In the genomic region with DNA sequence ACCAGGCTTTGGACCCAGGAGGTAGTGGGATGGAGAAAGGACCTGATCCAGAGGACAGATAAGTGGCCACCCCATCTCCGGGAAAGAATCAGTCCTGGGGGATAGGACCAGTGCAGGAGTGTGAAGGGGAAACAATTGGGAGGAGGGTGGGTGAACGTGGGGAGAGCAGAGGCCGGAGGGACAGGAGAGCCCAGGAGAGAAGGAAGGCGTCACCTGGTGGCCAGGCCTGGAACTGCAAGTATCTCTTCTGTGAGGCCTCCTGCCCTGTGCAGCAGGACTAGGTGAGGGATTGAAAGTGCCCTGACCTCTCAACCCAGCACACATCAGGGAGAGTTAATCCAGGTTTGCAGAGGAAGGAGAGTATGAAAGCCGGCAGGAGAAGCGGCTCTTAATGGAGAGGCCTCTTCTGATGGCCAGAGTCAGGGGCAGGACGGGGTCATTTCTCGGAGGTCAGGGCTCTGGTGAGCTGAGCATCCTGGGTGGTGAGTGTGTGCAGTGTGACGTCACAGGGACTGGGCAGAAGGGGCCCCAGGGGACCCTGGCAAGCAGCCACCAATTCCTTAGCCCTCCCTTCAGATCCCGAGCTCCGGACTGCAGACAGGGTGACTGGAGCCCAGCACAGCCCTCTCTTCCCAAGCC, we compare ENCODE assay signal across 9 cellular contexts. TPM values are rescaled to one million over a fixed set of nuclear protein-coding genes. Genes with fewer than 3 reads are reported as not detected.
A peak's percentile ranks its signal among the peaks of the same experiment; 100 is the strongest.
DNase-seq lines count a peak whose midpoint lies in the region; ATAC-seq, FAIRE-seq and TF ChIP-seq lines count a peak whose summit lies in the region.
"Had no signal": no experiment of that assay in that cellular context is flagged by ENCODE, and none has a peak within 500 bp of the region (broad histone marks: within the 10 kb centered on the region; RNA-seq: fewer than 3 reads in every experiment).

No MANE protein-coding gene starts in this region.

- DNase-seq in Daoy (ENCODE audit: low read depth): peak; percentile 80
- peak; percentile 75 for DNase-seq in KBM-7
- peak; percentile 63 for DNase-seq in RCC 7860 (ENCODE audit: low spot score)
- peak; percentile 52 for DNase-seq in activated T-helper 1 cell treated with anti-CD3 and anti-CD28 coated beads, Interleukin-12 subunit alpha, Interleukin-12 subunit beta, Interleukin-2, Interleukin-4 antibody, amounts not matched to agents 30 ng/mL and 10 ng/mL and 1 ng/mL, durations not matched to agents 14 hours and 24 hours and 36 hours (ENCODE audit: low spot score)
- peak; percentile 64 for DNase-seq in fibroblast of the conjunctiva (ENCODE audit: low read depth)
- peak; percentile 81 for DNase-seq in superior temporal gyrus (ENCODE audit: extremely low spot score)

- no peak overlapping the region for H3K27ac Mint-ChIP-seq in activated T-helper 1 cell treated with anti-CD3 and anti-CD28 coated beads, Interleukin-12 subunit alpha, Interleukin-12 subunit beta, Interleukin-2, Interleukin-4 antibody, amounts not matched to agents 30 ng/mL and 10 ng/mL and 1 ng/mL, durations not matched to agents 14 hours and 24 hours and 36 hours
- H3K27ac Mint-ChIP-seq: dendritic cell treated with granulocyte-macrophage colony-stimulating factor and Interleukin-4, amounts not matched to agents 40 ng/mL and 50 ng/mL, for 4 days had no signal

- no peak for FAIRE-seq in RCC 7860 (lab: Jason Lieb, UNC)

- in situ Hi-C loops in KBM-7 (cut with MboI; ENCODE audit: low pct_unique_long_range_greater_than_20kb, low sequenced_read_pairs): no loop called here

- intact Hi-C loops in activated T-helper 1 cell treated with anti-CD3 and anti-CD28 coated beads, Interleukin-12 subunit alpha, Interleukin-12 subunit beta, Interleukin-2, Interleukin-4 antibody, amounts not matched to agents 30 ng/mL and 10 ng/mL and 1 ng/mL, durations not matched to agents 14 hours and 24 hours and 36 hours (cut with micrococcal nuclease): loop anchor here (1.0 kb wide), 1 partner anchor 154 kb away; no protein-coding TSS in a partner anchor

- no peaks in the 10 kb centered on the region for H3K9me3 ChIP-seq in neutrophil

- H3K4me1 ChIP-seq in neutrophil (ENCODE audit: control insufficient read depth in 1 of 2, insufficient read depth in 1 of 2, low read depth in 1 of 2, low read length in 1 of 2): no peaks in the 10 kb centered on the region

- no peak overlapping the region for H3K4me3 ChIP-seq in neutrophil (ENCODE audit: low read depth in 1 of 2, low read length in 1 of 2)

- H3K36me3 Mint-ChIP-seq in activated T-helper 1 cell treated with anti-CD3 and anti-CD28 coated beads, Interleukin-12 subunit alpha, Interleukin-12 subunit beta, Interleukin-2, Interleukin-4 antibody, amounts not matched to agents 30 ng/mL and 10 ng/mL and 1 ng/mL, durations not matched to agents 14 hours and 24 hours and 36 hours (ENCODE audit: low read depth): no peaks in the 10 kb centered on the region

- H3K9me3 Mint-ChIP-seq in activated T-helper 1 cell treated with anti-CD3 and anti-CD28 coated beads, Interleukin-12 subunit alpha, Interleukin-12 subunit beta, Interleukin-2, Interleukin-4 antibody, amounts not matched to agents 30 ng/mL and 10 ng/mL and 1 ng/mL, durations not matched to agents 14 hours and 24 hours and 36 hours: no peaks in the 10 kb centered on the region
- H3K9me3 Mint-ChIP-seq: dendritic cell treated with granulocyte-macrophage colony-stimulating factor and Interleukin-4, amounts not matched to agents 40 ng/mL and 50 ng/mL, for 4 days had no signal

- no peak overlapping the region for H3K4me3 Mint-ChIP-seq in activated T-helper 1 cell treated with anti-CD3 and anti-CD28 coated beads, Interleukin-12 subunit alpha, Interleukin-12 subunit beta, Interleukin-2, Interleukin-4 antibody, amounts not matched to agents 30 ng/mL and 10 ng/mL and 1 ng/mL, durations not matched to agents 14 hours and 24 hours and 36 hours
- H3K4me3 Mint-ChIP-seq: dendritic cell treated with granulocyte-macrophage colony-stimulating factor and Interleukin-4, amounts not matched to agents 40 ng/mL and 50 ng/mL, for 4 days had no signal

- peaks cover 17% of the 10 kb centered on the region for H3K27me3 ChIP-seq in neutrophil

- H3K4me1 Mint-ChIP-seq in activated T-helper 1 cell treated with anti-CD3 and anti-CD28 coated beads, Interleukin-12 subunit alpha, Interleukin-12 subunit beta, Interleukin-2, Interleukin-4 antibody, amounts not matched to agents 30 ng/mL and 10 ng/mL and 1 ng/mL, durations not matched to agents 14 hours and 24 hours and 36 hours (ENCODE audit: low read depth): no peaks in the 10 kb centered on the region

- no peaks in the 10 kb centered on the region for H3K36me3 ChIP-seq in neutrophil

- peaks cover 4% of the 10 kb centered on the region for H3K27me3 Mint-ChIP-seq in activated T-helper 1 cell treated with anti-CD3 and anti-CD28 coated beads, Interleukin-12 subunit alpha, Interleukin-12 subunit beta, Interleukin-2, Interleukin-4 antibody, amounts not matched to agents 30 ng/mL and 10 ng/mL and 1 ng/mL, durations not matched to agents 14 hours and 24 hours and 36 hours (ENCODE audit: insufficient read depth)

- ATAC-seq in HG03025 (IDR thresholded peaks at IDR 0.05; ENCODE audit: low FRiP score, unreplicated experiment): no peak

- no peak overlapping the region for H3K27ac ChIP-seq in neutrophil

- TF ChIP-seq CTCF in neutrophil (IDR thresholded peaks at IDR 0.05): peak; percentile 81

RNA-seq across cellular contexts. Expression of gene LAD1, which starts 9.2 kb away (rescaled TPM):
- 0.06 and 0.71 TPM in 2 replicates for total RNA-seq in Daoy (2014; rRNA removed; shearing (Covaris generic))
- total RNA-seq in activated T-helper 1 cell treated with anti-CD3 and anti-CD28 coated beads, Interleukin-12 subunit alpha, Interleukin-12 subunit beta, Interleukin-2, Interleukin-4 antibody, amounts not matched to agents 30 ng/mL and 10 ng/mL and 1 ng/mL, durations not matched to agents 14 hours and 24 hours and 36 hours: not detected in 2 replicates

RNA-seq across cellular contexts. Expression of gene TNNI1, which starts 13.2 kb away (rescaled TPM):
- not detected in 2 replicates for total RNA-seq in Daoy (2014; rRNA removed; shearing (Covaris generic))
- not detected in 2 replicates for total RNA-seq in activated T-helper 1 cell treated with anti-CD3 and anti-CD28 coated beads, Interleukin-12 subunit alpha, Interleukin-12 subunit beta, Interleukin-2, Interleukin-4 antibody, amounts not matched to agents 30 ng/mL and 10 ng/mL and 1 ng/mL, durations not matched to agents 14 hours and 24 hours and 36 hours

RNA-seq across cellular contexts. Expression of gene TNNT2, which starts 30.8 kb away (rescaled TPM):
- total RNA-seq in Daoy (2014; rRNA removed; shearing (Covaris generic)): not detected in 2 replicates
- not detected in 2 replicates for total RNA-seq in activated T-helper 1 cell treated with anti-CD3 and anti-CD28 coated beads, Interleukin-12 subunit alpha, Interleukin-12 subunit beta, Interleukin-2, Interleukin-4 antibody, amounts not matched to agents 30 ng/mL and 10 ng/mL and 1 ng/mL, durations not matched to agents 14 hours and 24 hours and 36 hours
